2 cellular contexts compared by ENCODE assay signal in the genomic region with DNA sequence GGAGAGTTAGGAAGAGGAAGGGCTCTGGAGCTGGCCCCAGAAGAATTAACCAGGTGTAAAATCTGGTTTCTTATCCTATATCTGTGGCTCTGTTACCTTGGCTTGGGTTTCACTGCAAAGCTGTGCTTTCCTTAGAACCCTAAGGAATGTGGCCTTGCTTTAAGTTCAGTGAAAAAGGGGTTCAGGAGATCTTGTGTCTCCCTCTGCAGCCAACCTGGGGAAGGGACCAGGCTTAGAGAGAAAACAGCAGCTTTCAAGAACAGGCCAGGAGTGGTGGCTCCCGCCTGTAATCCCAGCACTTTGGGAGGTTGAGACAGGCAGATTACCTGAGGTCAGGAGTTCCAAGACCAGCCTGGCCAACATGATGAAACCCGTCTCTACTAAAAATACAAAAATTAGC.
TF ChIP-seq lines count a peak whose summit lies in the region.

No MANE protein-coding gene starts in this region.

TF ChIP-seq in Ishikawa, 13 proteins besides CTCF, POLR2A, EP300 and RAD21:
- TF ChIP-seq NFIC (IDR thresholded peaks at IDR 0.05) (no peak), TAF1 (IDR thresholded peaks at IDR 0.05; ENCODE audit: low read depth) (no peak), REST (IDR thresholded peaks at IDR 0.05; ENCODE audit: low read depth) (no peak)
TF ChIP-seq in Ishikawa: peak in this region for 0.

TF ChIP-seq in K562, 482 proteins besides CTCF, POLR2A, EP300 and RAD21:
- TF ChIP-seq SMC3 (conservative IDR thresholded peaks at IDR 0.05; ENCODE audit: insufficient read depth, low read depth, low read length), result 0 out of 2 replicates have a peak, but pooled peaks have one; percentile 12
- TF ChIP-seq TEAD1 (CRISPR knock-in tag; IDR thresholded peaks at IDR 0.05), result 0 out of 4 replicates have a peak, but pooled peaks of 1 of the 2 experiments have one; percentile 23
- TF ChIP-seq, protein P1, sequence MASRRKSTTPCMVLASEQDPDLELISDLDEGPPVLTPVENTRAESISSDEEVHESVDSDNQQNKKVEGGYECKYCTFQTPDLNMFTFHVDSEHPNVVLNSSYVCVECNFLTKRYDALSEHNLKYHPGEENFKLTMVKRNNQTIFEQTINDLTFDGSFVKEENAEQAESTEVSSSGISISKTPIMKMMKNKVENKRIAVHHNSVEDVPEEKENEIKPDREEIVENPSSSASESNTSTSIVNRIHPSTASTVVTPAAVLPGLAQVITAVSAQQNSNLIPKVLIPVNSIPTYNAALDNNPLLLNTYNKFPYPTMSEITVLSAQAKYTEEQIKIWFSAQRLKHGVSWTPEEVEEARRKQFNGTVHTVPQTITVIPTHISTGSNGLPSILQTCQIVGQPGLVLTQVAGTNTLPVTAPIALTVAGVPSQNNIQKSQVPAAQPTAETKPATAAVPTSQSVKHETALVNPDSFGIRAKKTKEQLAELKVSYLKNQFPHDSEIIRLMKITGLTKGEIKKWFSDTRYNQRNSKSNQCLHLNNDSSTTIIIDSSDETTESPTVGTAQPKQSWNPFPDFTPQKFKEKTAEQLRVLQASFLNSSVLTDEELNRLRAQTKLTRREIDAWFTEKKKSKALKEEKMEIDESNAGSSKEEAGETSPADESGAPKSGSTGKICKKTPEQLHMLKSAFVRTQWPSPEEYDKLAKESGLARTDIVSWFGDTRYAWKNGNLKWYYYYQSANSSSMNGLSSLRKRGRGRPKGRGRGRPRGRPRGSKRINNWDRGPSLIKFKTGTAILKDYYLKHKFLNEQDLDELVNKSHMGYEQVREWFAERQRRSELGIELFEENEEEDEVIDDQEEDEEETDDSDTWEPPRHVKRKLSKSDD (conservative IDR thresholded peaks at IDR 0.05; ENCODE audit: low read length), result no peak
- TF ChIP-seq ZNF398 (CRISPR knock-in tag; IDR thresholded peaks at IDR 0.05), result no peak
- TF ChIP-seq STAG1 (CRISPR knock-in tag; IDR thresholded peaks at IDR 0.05; ENCODE audit: borderline replicate concordance), result peak; percentile 21; the same call in 1 of the 2 replicates
- TF ChIP-seq, protein P2, sequence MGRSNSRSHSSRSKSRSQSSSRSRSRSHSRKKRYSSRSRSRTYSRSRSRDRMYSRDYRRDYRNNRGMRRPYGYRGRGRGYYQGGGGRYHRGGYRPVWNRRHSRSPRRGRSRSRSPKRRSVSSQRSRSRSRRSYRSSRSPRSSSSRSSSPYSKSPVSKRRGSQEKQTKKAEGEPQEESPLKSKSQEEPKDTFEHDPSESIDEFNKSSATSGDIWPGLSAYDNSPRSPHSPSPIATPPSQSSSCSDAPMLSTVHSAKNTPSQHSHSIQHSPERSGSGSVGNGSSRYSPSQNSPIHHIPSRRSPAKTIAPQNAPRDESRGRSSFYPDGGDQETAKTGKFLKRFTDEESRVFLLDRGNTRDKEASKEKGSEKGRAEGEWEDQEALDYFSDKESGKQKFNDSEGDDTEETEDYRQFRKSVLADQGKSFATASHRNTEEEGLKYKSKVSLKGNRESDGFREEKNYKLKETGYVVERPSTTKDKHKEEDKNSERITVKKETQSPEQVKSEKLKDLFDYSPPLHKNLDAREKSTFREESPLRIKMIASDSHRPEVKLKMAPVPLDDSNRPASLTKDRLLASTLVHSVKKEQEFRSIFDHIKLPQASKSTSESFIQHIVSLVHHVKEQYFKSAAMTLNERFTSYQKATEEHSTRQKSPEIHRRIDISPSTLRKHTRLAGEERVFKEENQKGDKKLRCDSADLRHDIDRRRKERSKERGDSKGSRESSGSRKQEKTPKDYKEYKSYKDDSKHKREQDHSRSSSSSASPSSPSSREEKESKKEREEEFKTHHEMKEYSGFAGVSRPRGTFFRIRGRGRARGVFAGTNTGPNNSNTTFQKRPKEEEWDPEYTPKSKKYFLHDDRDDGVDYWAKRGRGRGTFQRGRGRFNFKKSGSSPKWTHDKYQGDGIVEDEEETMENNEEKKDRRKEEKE (IDR thresholded peaks at IDR 0.05; ENCODE audit: borderline replicate concordance in 1 of 2, control insufficient read depth in 1 of 2, low read depth in 2 of 2, low read length in 1 of 2), result no peak
- no peak for TF ChIP-seq FOSL1 (tag; conservative IDR thresholded peaks at IDR 0.05)
